15 cellular contexts compared by ENCODE assay signal in genomic region chr11:69210660-69211035, GRCh38. TPM values are rescaled to one million over a fixed set of nuclear protein-coding genes. Genes with fewer than 3 reads are reported as not detected.
DNase-seq lines count a peak whose midpoint lies in the region; ATAC-seq, FAIRE-seq and TF ChIP-seq lines count a peak whose summit lies in the region.
"Had no signal": no experiment of that assay in that cellular context is flagged by ENCODE, and none has a peak within 500 bp of the region (broad histone marks: within the 10 kb centered on the region; RNA-seq: fewer than 3 reads in every experiment).

No MANE protein-coding gene starts in this region.

- no peak overlapping the region for H3K4me3 Mint-ChIP-seq in Calu3 (ENCODE audit: low read depth, unreplicated experiment)
- H3K4me3 Mint-ChIP-seq: B cell; CD4-positive, CD25-positive, alpha-beta regulatory T cell; H9 had no signal

- POLR2A ChIA-PET in A549 (lab: Yijun Ruan, JAX) = no interaction called here

- H3K4me1 ChIP-seq in A549 (no peaks in the 10 kb centered on the region; the same call in 2 of the 3 replicates), RWPE2 (ENCODE audit: insufficient read depth, poor library complexity, severe bottlenecking) (peaks cover 1% of the 10 kb centered on the region)

- no peak for FAIRE-seq in A549 (lab: Jason Lieb, UNC)
- FAIRE-seq: HTR-8/SVneo had no signal

- TF ChIP-seq CTCF in A549 (IDR thresholded peaks at IDR 0.05) (no peak), Calu3 (IDR thresholded peaks at IDR 0.05; ENCODE audit: unreplicated experiment) (no peak), RWPE2 (IDR thresholded peaks at IDR 0.05; ENCODE audit: poor library complexity, severe bottlenecking) (no peak)

- H3K27me3 Mint-ChIP-seq in Calu3 (ENCODE audit: unreplicated experiment) = no peaks in the 10 kb centered on the region

- CTCF ChIA-PET in A549 (lab: Yijun Ruan, JAX) = interaction anchor here (0.9 to 1.6 kb wide), 4 partner anchors 23 to 474 kb away, joined by 3 to 4 read pairs (median 4); no protein-coding TSS in a partner anchor
- CTCF ChIA-PET in Calu3 (lab: Charles Lee) = interaction anchor here (1.1 to 1.7 kb wide), 2 partner anchors 40 to 88 kb away, joined by 4 to 5 read pairs; no protein-coding TSS in a partner anchor

- no peaks in the 10 kb centered on the region for H3K27me3 ChIP-seq in RWPE2 (ENCODE audit: insufficient read depth, poor library complexity, severe bottlenecking)

- intact Hi-C loops in Calu3 (cut with micrococcal nuclease; ENCODE audit: unreplicated experiment) = loop anchor here (10.0 kb wide), 1 partner anchor 76 kb away; no protein-coding TSS in a partner anchor

- H3K9me3 Mint-ChIP-seq in Calu3 (ENCODE audit: low read depth, unreplicated experiment) = peaks cover 6% of the 10 kb centered on the region

- H3K27ac Mint-ChIP-seq in Calu3 (ENCODE audit: unreplicated experiment) = peak overlapping the region; percentile 65
- H3K27ac Mint-ChIP-seq: B cell had no signal

- H3K9me3 ChIP-seq in A549 (peaks cover 7% of the 10 kb centered on the region), RWPE2 (ENCODE audit: severe bottlenecking) (no peaks in the 10 kb centered on the region)

- TF ChIP-seq EP300 in A549 (IDR thresholded peaks at IDR 0.05) = no peak

- WGBS in A549 (ENCODE audit: missing lambda C conversion rate) = 74% methylated on average over 8 of the region's 8 CpGs

- peaks cover 10% of the 10 kb centered on the region for H3K36me3 Mint-ChIP-seq in Calu3 (ENCODE audit: insufficient read depth, unreplicated experiment)
- H3K36me3 Mint-ChIP-seq: CD4-positive, CD25-positive, alpha-beta regulatory T cell had no signal

- in situ Hi-C loops in ACHN (cut with HindIII; ENCODE audit: low pct_ligation_motif_present, low pct_unique_long_range_greater_than_20kb, low sequenced_read_pairs) = no loop called here

- H3K4me2 ChIP-seq in A549 = no peak overlapping the region

- no peak for TF ChIP-seq POLR2A in A549 (IDR thresholded peaks at IDR 0.05; ENCODE audit: low read length)

- H3K36me3 ChIP-seq in RWPE2 (ENCODE audit: low read depth) = no peaks in the 10 kb centered on the region

- H3K4me3 ChIP-seq in A549 = no peak overlapping the region
- H3K4me3 ChIP-seq in RWPE2 (ENCODE audit: severe bottlenecking) = no peak overlapping the region

- no TSS peak for BruUV-seq in Calu3 (replicated peaks; lab: Mats Ljungman, UMichigan)

- peaks cover 39% of the 10 kb centered on the region for H3K4me1 Mint-ChIP-seq in Calu3 (ENCODE audit: low read depth, unreplicated experiment)

- no peak for DNase-seq in A549 (ENCODE audit: low read depth in 1 of 2, low spot score in 1 of 2)
- no peak for DNase-seq in Calu3
- peak; percentile 45 for DNase-seq in RWPE2 (ENCODE audit: low spot score)
- peak; percentile 30 for DNase-seq in myocyte (ENCODE audit: low read depth)
- no peak for DNase-seq in ACHN
- DNase-seq in occipital lobe (lab: John Stamatoyannopoulos, UW) = no peak
- no peak for DNase-seq in HPDE6-E6E7 (ENCODE audit: extremely low spot score)
- DNase-seq: CD4-positive, CD25-positive, alpha-beta regulatory T cell; H9; NCI-H1930; NCI-H526 treated with DMSO at 0.1 percent for 48 hours had no signal

- no peak for TF ChIP-seq RAD21 in A549 (conservative IDR thresholded peaks at IDR 0.05 in 1 of 2, IDR thresholded peaks at IDR 0.05 in 1 of 2)

- ATAC-seq in A549 (peak; percentile 12 to 36; a peak in 3 of 6 replicates), RWPE2 (ENCODE audit: low read depth) (no peak), GM21619 (IDR thresholded peaks at IDR 0.05; ENCODE audit: unreplicated experiment) (no peak)

- peak overlapping the region in 1 of 2 experiments; percentile 7; a peak in 1 of 6 replicates for H3K27ac ChIP-seq in A549
- H3K27ac ChIP-seq in RWPE2 (ENCODE audit: poor library complexity, severe bottlenecking) = no peak overlapping the region
- H3K27ac ChIP-seq: RWPE1 had no signal

TF ChIP-seq in A549, 52 proteins besides CTCF, POLR2A, EP300 and RAD21:
- TF ChIP-seq HOXA7 (CRISPR knock-in tag; IDR thresholded peaks at IDR 0.05) (no peak), HEYL (CRISPR knock-in tag; IDR thresholded peaks at IDR 0.05) (no peak), PHF8 (IDR thresholded peaks at IDR 0.05; ENCODE audit: borderline replicate concordance, low read depth) (no peak), RARB (CRISPR knock-in tag; IDR thresholded peaks at IDR 0.05) (no peak), MAZ (IDR thresholded peaks at IDR 0.05; ENCODE audit: borderline replicate concordance, low read depth, low read length) (no peak), EHMT2 (IDR thresholded peaks at IDR 0.05; ENCODE audit: low read depth) (no peak), USF2 (IDR thresholded peaks at IDR 0.05) (no peak), NFE2L2 (conservative IDR thresholded peaks at IDR 0.05; ENCODE audit: low read length) (no peak), POLR2AphosphoS2 (conservative IDR thresholded peaks at IDR 0.05; ENCODE audit: low read length) (no peak), HES2 (IDR thresholded peaks at IDR 0.05) (no peak), HOXB13 (CRISPR knock-in tag; IDR thresholded peaks at IDR 0.05; ENCODE audit: low read depth) (no peak), JUN (IDR thresholded peaks at IDR 0.05) (no peak), GATA3 (IDR thresholded peaks at IDR 0.05; ENCODE audit: borderline replicate concordance) (no peak), NPAS2 (CRISPR knock-in tag; IDR thresholded peaks at IDR 0.05; ENCODE audit: borderline replicate concordance) (no peak), REST (IDR thresholded peaks at IDR 0.05) (no peak), ATOH8 (CRISPR knock-in tag; IDR thresholded peaks at IDR 0.05; ENCODE audit: low read depth) (no peak)

RNA-seq across cellular contexts. Expression of gene SMIM38, which starts 54.9 kb away (rescaled TPM):
- 0.08 and 0.24 TPM in 2 replicates for polyA plus RNA-seq in A549 (2011; rRNA removed)
- 0.01 TPM in 2 replicates for polyA plus RNA-seq in A549 (2012; cell fraction: cytosol; rRNA removed)
- polyA plus RNA-seq in A549 (2012; cell fraction: nucleus; rRNA removed) = 0.23 and 0.27 TPM in 2 replicates
- 0.05 to 0.08 TPM in 2 of 3 replicates, not detected in the other for polyA plus RNA-seq in A549 (2017; fragmentation: RNase III; extraction: RNeasy Plus Mini Kit Qiagen cat#74134 plus additional on column Dnase treatment)
- 0.15 and 0.21 TPM in 2 replicates for polyA minus RNA-seq in A549 (2011; rRNA and poly(A)+ RNA removed)
- 0.33 TPM in 1 of 2 replicates, not detected in the other for total RNA-seq in Calu3 (2022)
- 0.08 TPM in 1 of 2 replicates, not detected in the other for total RNA-seq in myocyte
- polyA plus RNA-seq in myocyte (2012) = 0.09 TPM
- 0.78 TPM for total RNA-seq in occipital lobe

Comparison
In these comparisons a context has a peak if more than half of its experiments do, and no peak if none do; other contexts are left out.
1. ATAC-seq: peak in A549 (2 of 2); none in RWPE2 (single experiment) and GM21619 (single experiment).
2. DNase-seq: peak in RWPE2 (single experiment) and myocyte (single experiment); none in A549 (0 of 2), Calu3 (single experiment), ACHN (single experiment), occipital lobe (single experiment) and HPDE6-E6E7 (single experiment).